Comparison of ENCODE assay signal across 8 cellular contexts in genomic region chr5:30667293-30667692, GRCh38.
"Had no signal": no experiment of that assay in that cellular context is flagged by ENCODE, and none has a peak within 500 bp of the region (broad histone marks: within the 10 kb centered on the region; RNA-seq: fewer than 3 reads in every experiment).

No MANE protein-coding gene starts in this region.

- H2AFZ ChIP-seq: GM23248 had no signal

- H3K4me3 ChIP-seq: GM23248, HAP-1 had no signal

- H3K4me3 Mint-ChIP-seq: IgD-negative memory B cell had no signal

- H3K4me1 Mint-ChIP-seq: IgD-negative memory B cell had no signal

- H3K36me3 ChIP-seq: HAP-1 had no signal

- ATAC-seq: HCT116 had no signal

- H3K27me3 Mint-ChIP-seq: IgD-negative memory B cell had no signal

- H3K9ac ChIP-seq: GM23248 had no signal

- H3K36me3 Mint-ChIP-seq: IgD-negative memory B cell had no signal

- H3K27ac Mint-ChIP-seq: IgD-negative memory B cell had no signal

- FAIRE-seq: HTR-8/SVneo had no signal

- H3K9me3 ChIP-seq: HAP-1 had no signal

- DNase-seq: GM23248, GOT3, H7, KG1 had no signal

- H3K27ac ChIP-seq: GM23248 had no signal
